Comparison of ENCODE assay signal across 8 cellular contexts in genomic region chr4:53908661-53909078, GRCh38.
DNase-seq lines count a peak whose midpoint lies in the region; ATAC-seq, FAIRE-seq and TF ChIP-seq lines count a peak whose summit lies in the region.

No MANE protein-coding gene starts in this region.

- H3K36me3 ChIP-seq in K562 (ENCODE audit: control insufficient read depth, insufficient read depth, low read length) = no peaks in the 10 kb centered on the region

- H3K4me3 ChIP-seq in K562 (no peak overlapping the region), skeletal muscle cell (ENCODE audit: low read depth, low read length) (no peak overlapping the region)

- intact Hi-C loops in K562 (cut with micrococcal nuclease) = loop anchor here (1.0 to 10.0 kb wide), 3 partner anchors 310 to 894 kb away; no protein-coding TSS in a partner anchor

- no peaks in the 10 kb centered on the region for H4K20me1 ChIP-seq in K562 (replicated peaks; ENCODE audit: control insufficient read depth, insufficient read depth, low read length)

- DNase-seq in EL = peak; percentile 91
- peak; percentile 78 for DNase-seq in NCI-H774 (lab: John Stamatoyannopoulos, UW)
- peak; percentile 16 to 67 (median 38) for DNase-seq in K562 (ENCODE audit: extremely low read depth in 1 of 4, low spot score in 3 of 4)
- DNase-seq in iPS-NIHi11 (ENCODE audit: low spot score) = peak; percentile 56
- peak; percentile 74 for DNase-seq in skeletal muscle cell (ENCODE audit: low read depth)

- peak; percentile 86 for TF ChIP-seq RAD21 in K562 (CRISPR knock-in tag; conservative IDR thresholded peaks at IDR 0.05 in 1 of 2, IDR thresholded peaks at IDR 0.05 in 1 of 2)

- ATAC-seq in HG03354 (IDR thresholded peaks at IDR 0.05; ENCODE audit: poor library complexity, severe bottlenecking, unreplicated experiment) = peak; percentile 74
- peak; percentile 94 for ATAC-seq in K562
- ATAC-seq in GM21825 (IDR thresholded peaks at IDR 0.05; ENCODE audit: unreplicated experiment) = no peak
- no peak for ATAC-seq in HG02938 (IDR thresholded peaks at IDR 0.05; ENCODE audit: unreplicated experiment)

- WGBS in K562 (ENCODE audit: insufficient coverage, low coverage, missing lambda C conversion rate) = 7% methylated on average over 8 of the region's 8 CpGs

- no peaks in the 10 kb centered on the region for H3K9me3 ChIP-seq in K562 (replicated peaks; ENCODE audit: control insufficient read depth, insufficient read depth, low read depth, low read length)

- POLR2A ChIA-PET in K562 (lab: Yijun Ruan, JAX) = interaction anchor here (0.9 kb wide), 1 partner anchor 310 kb away, joined by 4 read pairs; no protein-coding TSS in a partner anchor

- peak; percentile 98 for FAIRE-seq in K562 (lab: Jason Lieb, UNC)

- no peak overlapping the region for H3K9ac ChIP-seq in K562 (ENCODE audit: insufficient read depth in 1 of 2, low read depth in 2 of 2, low read length in 2 of 2)

- TF ChIP-seq POLR2A in K562 (conservative IDR thresholded peaks at IDR 0.05) = no peak

- H2AFZ ChIP-seq in K562 (ENCODE audit: low read depth, low read length) = 0 out of 2 replicates have a peak overlapping the region, but pooled peaks have one; percentile 18

- H3K4me1 ChIP-seq in K562 (replicated peaks in 1 of 2; ENCODE audit: control insufficient read depth in 2 of 2, insufficient read depth in 2 of 2, low read length in 2 of 2) = peaks cover 0 to 5% of the 10 kb centered on the region in 2 experiments; a peak in 1 of 5 replicates

- peak; percentile 71 to 86 (median 81) for TF ChIP-seq CTCF in K562 (IDR thresholded peaks at IDR 0.05 in 2 of 3, conservative IDR thresholded peaks at IDR 0.05 in 1 of 3; ENCODE audit: insufficient read depth in 2 of 3, low read depth in 1 of 3, low read length in 3 of 3)

- H3K27ac ChIP-seq in K562 (ENCODE audit: extremely low read depth, low read depth, low read length) = no peak overlapping the region

- CTCF ChIA-PET in K562 (lab: Yijun Ruan, JAX; ENCODE audit: low intra/inter-chr PET ratio) = interaction anchor here (1.5 to 1.6 kb wide), 2 partner anchors 309 to 326 kb away, joined by 10 to 13 read pairs; no protein-coding TSS in a partner anchor

- no peaks in the 10 kb centered on the region for H3K9me1 ChIP-seq in K562 (ENCODE audit: control insufficient read depth, insufficient read depth, low read length)

- H3K27me3 ChIP-seq in K562 (ENCODE audit: control insufficient read depth in 2 of 2, insufficient read depth in 2 of 2, low read length in 2 of 2) = peaks cover 2 to 10% of the 10 kb centered on the region in 2 experiments; a peak in 4 of 5 replicates

- peak; percentile 37; the same call in 1 of the 2 replicates for TF ChIP-seq EP300 in K562 (IDR thresholded peaks at IDR 0.05; ENCODE audit: low read length)

- in situ Hi-C loops in K562 (cut with MboI) = loop anchor here (5.0 kb wide), 1 partner anchor 319 kb away; the partner anchor contains the start of gene PDGFRA

- 0 out of 2 replicates have a peak overlapping the region, but pooled peaks have one; percentile 19 for H3K4me2 ChIP-seq in K562 (ENCODE audit: insufficient read depth, low read length)

- H3K79me2 ChIP-seq in K562 (ENCODE audit: control insufficient read depth, insufficient read depth, low read length) = no peaks in the 10 kb centered on the region

- BruUV-seq in K562 (replicated peaks; lab: Mats Ljungman, UMichigan) = no TSS peak

TF ChIP-seq in K562, 482 proteins besides CTCF, POLR2A, EP300 and RAD21 (continues in another document):
- TF ChIP-seq JUN (IDR thresholded peaks at IDR 0.05; ENCODE audit: borderline replicate concordance, low read depth, low read length) = no peak
- TF ChIP-seq JUN (CRISPR knock-in tag; IDR thresholded peaks at IDR 0.05; ENCODE audit: borderline replicate concordance) = no peak
- no peak for TF ChIP-seq ARID3A (IDR thresholded peaks at IDR 0.05; ENCODE audit: borderline replicate concordance, low read depth, low read length)
- TF ChIP-seq SRSF3 (IDR thresholded peaks at IDR 0.05; ENCODE audit: insufficient read depth, low read length) = no peak
- no peak for TF ChIP-seq SLC30A9 (CRISPR knock-in tag; IDR thresholded peaks at IDR 0.05)
- TF ChIP-seq ZNF324 (CRISPR knock-in tag; IDR thresholded peaks at IDR 0.05) = no peak
- TF ChIP-seq MEIS2 (IDR thresholded peaks at IDR 0.05; ENCODE audit: partially characterized antibody) = peak; percentile 28
- TF ChIP-seq ZNF586 (CRISPR knock-in tag; conservative IDR thresholded peaks at IDR 0.05) = no peak
- TF ChIP-seq RCOR1 (IDR thresholded peaks at IDR 0.05; ENCODE audit: borderline replicate concordance in 1 of 2, low read depth in 2 of 2, low read length in 2 of 2) = peak in 1 of 2 experiments; percentile 26; a peak in 1 of 4 replicates
- TF ChIP-seq RBM34 (IDR thresholded peaks at IDR 0.05; ENCODE audit: borderline replicate concordance, insufficient read depth, low read length) = no peak
- no peak for TF ChIP-seq ZNF699 (CRISPR knock-in tag; IDR thresholded peaks at IDR 0.05; ENCODE audit: insufficient replicate concordance)
- TF ChIP-seq NBN (IDR thresholded peaks at IDR 0.05; ENCODE audit: low read depth) = no peak
- TF ChIP-seq HSF4 (CRISPR knock-in tag; IDR thresholded peaks at IDR 0.05; ENCODE audit: borderline replicate concordance) = no peak
- TF ChIP-seq RREB1 (CRISPR knock-in tag; IDR thresholded peaks at IDR 0.05) = no peak
- TF ChIP-seq BMI1 (IDR thresholded peaks at IDR 0.05; ENCODE audit: low read length) = 0 out of 2 replicates have a peak, but pooled peaks have one; percentile 19
- TF ChIP-seq ETV6 (IDR thresholded peaks at IDR 0.05; ENCODE audit: borderline replicate concordance in 1 of 2, low read depth in 2 of 2, low read length in 1 of 2) = no peak
- TF ChIP-seq ETV6 (CRISPR knock-in tag; IDR thresholded peaks at IDR 0.05; ENCODE audit: borderline replicate concordance) = no peak
- TF ChIP-seq ZBTB12 (CRISPR knock-in tag; IDR thresholded peaks at IDR 0.05) = no peak
- TF ChIP-seq ELF1 (tag; IDR thresholded peaks at IDR 0.05) = peak; percentile 70

Comparison
In these comparisons a context has a peak if more than half of its experiments do, and no peak if none do; other contexts are left out.
1. DNase-seq: peak in every context shown above with its lines; median percentile 91 in EL; 78 in NCI-H774; 74 in skeletal muscle cell; 56 in iPS-NIHi11; 38 in K562.
2. ATAC-seq: peak in HG03354 (single experiment) and K562 (single experiment); none in GM21825 (single experiment) and HG02938 (single experiment).